22 cellular contexts compared by ENCODE assay signal in the genomic region with DNA sequence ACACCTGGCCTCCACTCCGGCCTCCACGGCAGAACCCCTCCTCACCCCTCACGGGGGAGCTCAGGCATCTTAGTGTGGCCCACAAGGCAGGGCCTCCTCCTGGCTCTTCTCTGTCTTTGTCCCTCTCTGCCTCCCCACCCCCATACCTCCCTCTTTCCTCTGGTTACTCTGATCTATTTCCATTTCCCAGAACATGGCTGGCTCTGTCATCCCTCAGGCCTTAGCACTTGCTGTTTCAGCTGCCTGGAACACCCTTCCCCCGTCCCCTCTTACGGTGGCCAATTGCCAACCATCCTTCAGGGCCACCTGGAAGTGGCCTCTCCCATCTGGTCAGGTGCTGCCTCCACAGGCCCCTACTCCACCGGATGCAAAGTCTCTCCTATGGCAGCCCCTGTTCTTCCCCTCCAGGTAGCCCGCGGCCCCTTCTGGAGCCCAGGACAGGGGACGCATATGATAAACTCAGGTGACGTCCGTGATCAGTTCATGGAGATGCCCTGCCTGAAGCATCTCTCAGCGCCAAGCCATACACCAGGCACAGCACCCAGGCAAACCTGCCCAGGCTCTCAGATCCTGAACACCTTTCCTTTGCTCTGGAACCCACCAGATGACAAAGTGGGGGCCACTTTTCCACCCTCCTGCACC. TPM values are rescaled to one million over a fixed set of nuclear protein-coding genes. Genes with fewer than 3 reads are reported as not detected.
DNase-seq lines count a peak whose midpoint lies in the region; ATAC-seq, FAIRE-seq and TF ChIP-seq lines count a peak whose summit lies in the region.
"Had no signal": no experiment of that assay in that cellular context is flagged by ENCODE, and none has a peak within 500 bp of the region (broad histone marks: within the 10 kb centered on the region; RNA-seq: fewer than 3 reads in every experiment).

No MANE protein-coding gene starts in this region.

- H3K9me3 ChIP-seq in astrocyte (ENCODE audit: insufficient read depth, low read depth, low read length) (no peaks in the 10 kb centered on the region), ovary (no peaks in the 10 kb centered on the region), esophagus muscularis mucosa (no peaks in the 10 kb centered on the region)
- H3K9me3 ChIP-seq: Caco-2, Peyer's patch, SJCRH30 had no signal

- peaks cover 37% of the 10 kb centered on the region for H3K27me3 ChIP-seq in GM23338 (ENCODE audit: insufficient read depth)
- peaks cover 29% of the 10 kb centered on the region for H3K27me3 ChIP-seq in astrocyte (ENCODE audit: insufficient read depth, low read length)
- no peaks in the 10 kb centered on the region for H3K27me3 ChIP-seq in ovary
- peaks cover 0 to 53% (median 11%) of the 10 kb centered on the region in 4 donors for H3K27me3 ChIP-seq in esophagus muscularis mucosa

- no peaks in the 10 kb centered on the region for H3K9me2 ChIP-seq in GM23338 (ENCODE audit: insufficient read depth)

- 0 out of 2 replicates have a peak, but pooled peaks cover 5% of the 10 kb centered on the region for H3F3A ChIP-seq in GM23338 (replicated peaks; ENCODE audit: low read depth)

- H3K36me3 Mint-ChIP-seq in GM23338 (ENCODE audit: low read depth) (no peaks in the 10 kb centered on the region; the same call in 2 of the 3 replicates), astrocyte (ENCODE audit: low read depth, unreplicated experiment) (peaks cover 2% of the 10 kb centered on the region)

- TF ChIP-seq POLR2A in ovary (IDR thresholded peaks at IDR 0.05) = no peak
- no peak for TF ChIP-seq POLR2A in esophagus muscularis mucosa (IDR thresholded peaks at IDR 0.05; ENCODE audit: low read depth)

- H3K36me3 ChIP-seq in GM23338 (ENCODE audit: insufficient read depth) (no peaks in the 10 kb centered on the region), astrocyte (ENCODE audit: insufficient read depth, low read length) (no peaks in the 10 kb centered on the region), ovary (no peaks in the 10 kb centered on the region), esophagus muscularis mucosa (no peaks in the 10 kb centered on the region)
- H3K36me3 ChIP-seq: Peyer's patch, SJCRH30 had no signal

- no peak overlapping the region for H3K27ac ChIP-seq in GM23338 (ENCODE audit: low read depth)
- H3K27ac ChIP-seq in astrocyte (ENCODE audit: low read depth, low read length) = no peak overlapping the region
- H3K27ac ChIP-seq in ovary = no peak overlapping the region
- no peak overlapping the region for H3K27ac ChIP-seq in esophagus muscularis mucosa (replicated peaks in 1 of 4)
- H3K27ac ChIP-seq: Peyer's patch, SJCRH30 had no signal

- FAIRE-seq in astrocyte (lab: Jason Lieb, UNC) = no peak
- FAIRE-seq: G401.6, GM12891, GM19239, HTR-8/SVneo had no signal

- H3K79me2 ChIP-seq in GM23338 (replicated peaks; ENCODE audit: insufficient read depth) (no peaks in the 10 kb centered on the region), astrocyte (ENCODE audit: insufficient read depth, low read length) (no peaks in the 10 kb centered on the region)

- H3K9ac ChIP-seq in astrocyte (ENCODE audit: low read length) = no peak overlapping the region

- peak; percentile 23 for DNase-seq in NCI-H2029 (lab: John Stamatoyannopoulos, UW)
- no peak for DNase-seq in NCI-H2029 treated with DMSO at 0.1 percent for 48 hours (lab: John Stamatoyannopoulos, UW)
- no peak for DNase-seq in GM23338 (ENCODE audit: low spot score)
- no peak for DNase-seq in astrocyte (ENCODE audit: low read depth)
- DNase-seq in ovary = peak in 3 of 5 donors; percentile 15 to 24 (median 20)
- DNase-seq in OCI-M1 (lab: John Stamatoyannopoulos, UW) = no peak
- DNase-seq in GM19238 (ENCODE audit: insufficient read length, low spot score) = no peak
- no peak for DNase-seq in esophagus muscularis mucosa (ENCODE audit: extremely low spot score)
- DNase-seq: C1 segment of cervical spinal cord, Caco-2, MV-4-11, NCI-H1417 treated with DMSO at 0.1 percent for 48 hours, NCI-H2107, NCI-H345, NCI-H774, SJCRH30 had no signal

- H3K9me3 Mint-ChIP-seq in GM23338 = no peaks in the 10 kb centered on the region
- H3K9me3 Mint-ChIP-seq in astrocyte (ENCODE audit: unreplicated experiment) = no peaks in the 10 kb centered on the region

- H4K20me1 ChIP-seq in GM23338 (replicated peaks; ENCODE audit: insufficient read depth) (no peaks in the 10 kb centered on the region), astrocyte (ENCODE audit: insufficient read depth, low read length) (no peaks in the 10 kb centered on the region)

- ATAC-seq in GM23338 = no peak

- WGBS in ovary, 3 donors = 86 to 92% (median 91%) methylated on average over 12 of the region's 12 CpGs
- WGBS in esophagus muscularis mucosa = 81% methylated on average over 12 of the region's 12 CpGs

- intact Hi-C loops in ovary (cut with DNase I) = no loop called here
- intact Hi-C loops in esophagus muscularis mucosa (cut with DNase I) = no loop called here

- H3K4me1 Mint-ChIP-seq in GM23338 (peaks cover 34% of the 10 kb centered on the region), astrocyte (ENCODE audit: low read depth, unreplicated experiment) (no peaks in the 10 kb centered on the region)

- no peak overlapping the region; the same call in 2 of the 3 replicates for H3K4me3 Mint-ChIP-seq in GM23338
- no peak overlapping the region for H3K4me3 Mint-ChIP-seq in astrocyte (ENCODE audit: unreplicated experiment)

- TF ChIP-seq CTCF in GM23338 (conservative IDR thresholded peaks at IDR 0.05; ENCODE audit: low read depth in 2 of 2) (no peak), astrocyte (IDR thresholded peaks at IDR 0.05; ENCODE audit: insufficient read depth, low read depth, low read length) (no peak), ovary (IDR thresholded peaks at IDR 0.05) (no peak), esophagus muscularis mucosa (IDR thresholded peaks at IDR 0.05) (no peak)

- H3K4me3 ChIP-seq in GM23338 (no peak overlapping the region), astrocyte (ENCODE audit: insufficient read depth, low read depth, low read length) (no peak overlapping the region), ovary (no peak overlapping the region), esophagus muscularis mucosa (no peak overlapping the region)
- H3K4me3 ChIP-seq: Peyer's patch, SJCRH30 had no signal

- H3K27me3 Mint-ChIP-seq in GM23338 (ENCODE audit: insufficient read depth, low read depth, poor library complexity) = peaks cover 49% of the 10 kb centered on the region
- H3K27me3 Mint-ChIP-seq in astrocyte (ENCODE audit: low read depth, unreplicated experiment) = peaks cover 76% of the 10 kb centered on the region

- H2AFZ ChIP-seq in GM23338 (no peak overlapping the region), astrocyte (ENCODE audit: low read depth, low read length) (no peak overlapping the region)

- peaks cover 19% of the 10 kb centered on the region for H3K4me1 ChIP-seq in GM23338 (ENCODE audit: insufficient read depth)
- no peaks in the 10 kb centered on the region for H3K4me1 ChIP-seq in astrocyte (ENCODE audit: insufficient read depth, low read length)
- no peaks in the 10 kb centered on the region for H3K4me1 ChIP-seq in ovary (ENCODE audit: insufficient read depth)
- H3K4me1 ChIP-seq in esophagus muscularis mucosa = peaks cover 0 to 19% (median 16%) of the 10 kb centered on the region in 4 donors
- H3K4me1 ChIP-seq: Caco-2, SJCRH30 had no signal

- H3K27ac Mint-ChIP-seq in GM23338 (peak overlapping the region; percentile 61; the same call in 1 of the 2 replicates), astrocyte (ENCODE audit: unreplicated experiment) (peak overlapping the region; percentile 53)

- TF ChIP-seq EP300 in ovary (IDR thresholded peaks at IDR 0.05) = no peak
- no peak for TF ChIP-seq EP300 in esophagus muscularis mucosa (IDR thresholded peaks at IDR 0.05)

- H3K4me2 ChIP-seq in GM23338 = no peak overlapping the region
- H3K4me2 ChIP-seq in astrocyte (ENCODE audit: low read length) = no peak overlapping the region

TF ChIP-seq in GM23338, 12 proteins besides CTCF, POLR2A, EP300 and RAD21 (continues in another document):
- no peak for TF ChIP-seq STAT1 (IDR thresholded peaks at IDR 0.05; ENCODE audit: unreplicated experiment)
- no peak for TF ChIP-seq CREB1 (CRISPR knock-in tag; IDR thresholded peaks at IDR 0.05; ENCODE audit: low read depth)
- no peak for TF ChIP-seq POLR2AphosphoS5 (IDR thresholded peaks at IDR 0.05; ENCODE audit: low read depth)

RNA-seq across cellular contexts. Expression of a gene that starts 3.6 kb away (rescaled TPM):
- total RNA-seq in GM23338 (2014; rRNA removed; shearing (Covaris generic)) = 17.5 and 18.0 TPM in 2 replicates
- polyA plus RNA-seq in GM23338 (2016; fragmentation: Nextera tagmentation; extraction: Ambion mirVana) (6.7 and 9.3 TPM in 2 replicates), ovary (10 to 100 TPM in 1 of 2 donors, 1 to 10 TPM in 1; 2.4 to 41.9 TPM)
- total RNA-seq in astrocyte (0.14 TPM in 1 of 2 replicates, not detected in the other), ovary (100 to 1,000 TPM in 2 of 7 donors, 10 to 100 TPM in 5; 34.8 to 251 (median 48.8) TPM), esophagus muscularis mucosa (1 to 10 TPM in 2 of 4 donors, under 1 TPM in 1, not detected in 1; 0.66 to 1.6 (median 1.4) TPM)
- total RNA-seq: A172, Peyer's patch, SJCRH30 had no signal

RNA-seq across cellular contexts. Expression of a gene that starts 28.9 kb away (rescaled TPM):
- total RNA-seq in GM23338 (2014; rRNA removed; shearing (Covaris generic)) = 0.31 TPM in 1 of 2 replicates, not detected in the other
- 0.27 TPM in 1 of 2 replicates, not detected in the other for polyA plus RNA-seq in GM23338 (2016; fragmentation: Nextera tagmentation; extraction: Ambion mirVana)
- not detected in 2 replicates for total RNA-seq in astrocyte
- under 1 TPM in 2 of 7 donors, not detected in 5; 0.27 to 0.35 TPM for total RNA-seq in ovary
- polyA plus RNA-seq in ovary = not detected
- total RNA-seq in esophagus muscularis mucosa = not detected
- total RNA-seq: A172, Caco-2, Peyer's patch had no signal

RNA-seq across cellular contexts. Expression of a gene that starts 34.7 kb away (rescaled TPM):
- 0.10 TPM in 1 of 2 replicates, not detected in the other for total RNA-seq in GM23338 (2014; rRNA removed; shearing (Covaris generic))
- polyA plus RNA-seq in GM23338 (2016; fragmentation: Nextera tagmentation; extraction: Ambion mirVana) (0.11 TPM in 1 of 2 replicates, not detected in the other), ovary (not detected)
- total RNA-seq in astrocyte (not detected in 2 replicates), ovary (under 1 TPM in 2 of 7 donors, not detected in 5; 0.28 to 0.40 TPM), esophagus muscularis mucosa (not detected)
- total RNA-seq: A172, Caco-2, Peyer's patch had no signal

RNA-seq across cellular contexts. Expression of a gene that starts 35.3 kb away (rescaled TPM):
- total RNA-seq in GM23338 (2014; rRNA removed; shearing (Covaris generic)) = not detected in 2 replicates
- polyA plus RNA-seq in GM23338 (2016; fragmentation: Nextera tagmentation; extraction: Ambion mirVana) (not detected in 2 replicates), ovary (not detected)
- total RNA-seq in astrocyte (not detected in 2 replicates), ovary (under 1 TPM in 1 of 7 donors, not detected in 6; 0.72 TPM), esophagus muscularis mucosa (under 1 TPM in 1 of 4 donors, not detected in 3; 0.17 TPM)
- total RNA-seq: A172, SJCRH30 had no signal

RNA-seq across cellular contexts. Expression of a gene that starts 48.2 kb away (rescaled TPM):
- not detected in 2 replicates for total RNA-seq in GM23338 (2014; rRNA removed; shearing (Covaris generic))
- polyA plus RNA-seq in GM23338 (2016; fragmentation: Nextera tagmentation; extraction: Ambion mirVana) = not detected in 2 replicates
- not detected in 2 replicates for total RNA-seq in astrocyte
- total RNA-seq in ovary = not detected
- not detected for polyA plus RNA-seq in ovary
- not detected for total RNA-seq in esophagus muscularis mucosa
- total RNA-seq: A172, Caco-2, Peyer's patch had no signal

Comparison
In these comparisons a context has a peak if more than half of its experiments do, and no peak if none do; other contexts are left out.
1. DNase-seq: peak in NCI-H2029 (single experiment) and ovary (3 of 5); none in NCI-H2029 treated with DMSO at 0.1 percent for 48 hours (single experiment), GM23338 (single experiment), astrocyte (single experiment), OCI-M1 (single experiment), GM19238 (single experiment) and esophagus muscularis mucosa (single experiment).